21 cellular contexts compared by ENCODE assay signal in the genomic region with DNA sequence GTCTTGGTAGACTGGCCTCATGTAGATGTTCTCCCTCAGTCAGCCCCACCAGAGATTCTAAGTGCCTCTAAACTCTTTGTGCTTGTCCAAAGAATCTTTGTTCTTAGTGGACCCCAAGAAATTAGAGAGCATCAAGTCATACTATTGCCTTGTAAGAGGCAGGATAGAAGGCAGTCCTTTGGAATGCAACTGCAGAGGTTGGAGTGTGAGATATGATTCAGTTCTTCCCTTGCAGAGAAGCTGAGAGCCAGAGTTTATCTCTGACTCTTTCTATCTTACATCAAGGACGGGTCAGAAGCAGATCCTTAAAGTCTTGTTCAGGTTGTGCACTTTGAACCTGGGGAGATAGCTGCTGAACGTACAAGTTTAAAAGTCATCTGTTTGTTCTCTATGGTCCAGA.
"Had no signal": no experiment of that assay in that cellular context is flagged by ENCODE, and none has a peak within 500 bp of the region (broad histone marks: within the 10 kb centered on the region; RNA-seq: fewer than 3 reads in every experiment).

No MANE protein-coding gene starts in this region.

- H3K4me3 Mint-ChIP-seq: stimulated activated naive B cell treated with anti-CD40 and anti-IgM and Interleukin-4, amounts not matched to agents 10 μg/mL and 1 μg/mL and 100 μg/mL, for 72 hours; type B pancreatic cell had no signal

- H3K4me1 ChIP-seq: lower lobe of right lung, vagina had no signal

- H3K4me3 ChIP-seq: cardiac muscle cell, lower lobe of right lung, mucosa of descending colon, smooth muscle cell, thoracic aorta, vagina had no signal

- H3K27ac Mint-ChIP-seq: stimulated activated naive B cell treated with anti-CD40 and anti-IgM and Interleukin-4, amounts not matched to agents 10 μg/mL and 1 μg/mL and 100 μg/mL, for 72 hours; type B pancreatic cell had no signal

- H3K27ac ChIP-seq: cardiac muscle cell, epithelial cell of prostate, lower lobe of right lung, thoracic aorta, vagina, WERI-Rb-1 had no signal

- H3K9me3 Mint-ChIP-seq: type B pancreatic cell had no signal

- H3K9me3 ChIP-seq: lower lobe of right lung, mucosa of descending colon, thoracic aorta, vagina had no signal

- H3K27me3 Mint-ChIP-seq: stimulated activated naive B cell treated with anti-CD40 and anti-IgM and Interleukin-4, amounts not matched to agents 10 μg/mL and 1 μg/mL and 100 μg/mL, for 72 hours; type B pancreatic cell had no signal

- ATAC-seq: left lobe of liver, lower lobe of right lung, mucosa of descending colon, sciatic nerve had no signal

- H3K27me3 ChIP-seq: cardiac muscle cell, vagina had no signal

- DNase-seq: activated CD4-positive, alpha-beta T cell treated with anti-CD3 and anti-CD28 coated beads, Interleukin-2, amount 50 U/mL, for 48 hours; activated CD4-positive, CD25-positive, alpha-beta regulatory T cell treated with anti-CD3 and anti-CD28 coated beads, Interleukin-2, amount 50 U/mL, for 72 hours; activated effector memory CD4-positive, alpha-beta T cell treated with Interleukin-2 at 50 U/mL for 16 hours; activated naive CD4-positive, alpha-beta T cell treated with anti-CD3 and anti-CD28 coated beads, Interleukin-2, amount 50 U/mL, for 16 hours; amygdala; lower lobe of right lung; mesendoderm; mucosa of descending colon; nucleus accumbens; stimulated activated CD4-positive, alpha-beta T cell treated with anti-CD3 and anti-CD28 coated beads, Interleukin-15, amount 100 ng/mL, for 24 hours; stimulated activated naive B cell treated with anti-CD40 and anti-IgM and Interleukin-4, amounts not matched to agents 10 μg/mL and 1 μg/mL and 100 μg/mL, for 72 hours; T-helper 1 cell; WERI-Rb-1 had no signal

- H3K4me2 ChIP-seq: smooth muscle cell had no signal
